ENCODE assay signal across 23 cellular contexts in the genomic region with DNA sequence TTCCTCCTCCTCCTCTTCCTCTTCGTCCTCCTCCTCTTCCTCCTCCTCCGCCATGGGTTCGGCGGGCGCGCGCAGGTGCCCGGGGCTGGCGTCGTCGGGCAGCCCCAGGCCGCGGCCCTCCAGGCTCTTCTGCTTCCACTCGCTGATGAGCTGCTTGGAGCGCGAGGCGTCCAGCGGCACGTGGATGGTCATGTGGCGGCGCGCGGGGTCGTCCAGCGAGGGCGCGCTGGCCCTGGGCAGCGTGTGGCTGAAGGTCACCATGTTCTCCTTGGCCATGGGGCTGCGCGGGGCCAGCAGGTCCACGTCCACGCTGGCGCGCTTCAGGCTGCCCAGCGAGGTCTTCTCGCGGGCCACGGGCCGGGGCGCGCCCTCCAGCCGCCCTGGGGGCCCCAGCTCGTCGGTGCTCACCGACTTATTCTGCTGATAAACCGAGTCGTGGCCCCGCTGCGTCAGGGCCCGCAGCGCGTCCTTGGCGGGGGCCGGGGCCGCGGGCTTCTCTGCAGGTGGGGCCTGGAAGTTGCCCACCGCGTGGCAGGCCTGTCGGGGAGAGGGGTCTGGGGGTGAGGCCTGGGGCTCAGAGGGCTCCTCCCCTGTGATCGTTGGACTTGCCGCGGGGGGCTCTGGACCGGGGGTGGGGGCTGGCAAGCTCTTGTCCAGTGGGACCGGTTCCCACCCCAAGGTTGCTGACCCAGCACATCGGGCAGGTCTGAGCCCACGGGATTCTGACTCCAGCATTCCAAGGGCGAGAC. TPM values are rescaled to one million over a fixed set of nuclear protein-coding genes. Genes with fewer than 3 reads are reported as not detected.
DNase-seq lines count a peak whose midpoint lies in the region; ATAC-seq and TF ChIP-seq lines count a peak whose summit lies in the region.
"Had no signal": no experiment of that assay in that cellular context is flagged by ENCODE, and none has a peak within 500 bp of the region (broad histone marks: within the 10 kb centered on the region; RNA-seq: fewer than 3 reads in every experiment).

No MANE protein-coding gene starts in this region.

- intact Hi-C loops in transverse colon (cut with DNase I; ENCODE audit: low total_unique reads) = no loop called here

- H3K4me1 Mint-ChIP-seq in activated T-cell treated with anti-CD3 and anti-CD28 coated beads, Interleukin-2, amount 50 U/mL, for 24 hours (ENCODE audit: low read depth) = no peaks in the 10 kb centered on the region
- H3K4me1 Mint-ChIP-seq in activated T-cell treated with anti-CD3 and anti-CD28 coated beads, Interleukin-2, amount 50 U/mL, for 4 hours (ENCODE audit: low read depth) = no peaks in the 10 kb centered on the region
- no peaks in the 10 kb centered on the region for H3K4me1 Mint-ChIP-seq in endodermal cell
- peaks cover 16% of the 10 kb centered on the region for H3K4me1 Mint-ChIP-seq in stimulated activated effector memory CD8-positive, alpha-beta T cell treated with anti-CD3 and anti-CD28 coated beads, Interleukin-12 subunit alpha, Interleukin-12 subunit beta, amount 100 ng/mL, for 72 hours

- TF ChIP-seq CTCF in HEK293 (tag by site-specific recombination; IDR thresholded peaks at IDR 0.05) (no peak), endodermal cell (conservative IDR thresholded peaks at IDR 0.05) (no peak), transverse colon (IDR thresholded peaks at IDR 0.05) (no peak)

- H3K9me3 ChIP-seq in HEK293 (ENCODE audit: control insufficient read depth, insufficient read depth, low read depth, low read length) = no peaks in the 10 kb centered on the region
- no peaks in the 10 kb centered on the region for H3K9me3 ChIP-seq in endodermal cell (ENCODE audit: control insufficient read depth, low read length)
- H3K9me3 ChIP-seq in transverse colon = no peaks in the 10 kb centered on the region
- H3K9me3 ChIP-seq: tibial artery had no signal

- H3K36me3 ChIP-seq in HEK293 (ENCODE audit: control insufficient read depth in 2 of 2, insufficient read depth in 1 of 2, low read length in 2 of 2) (peaks cover 24 to 48% of the 10 kb centered on the region in 2 experiments; a peak in 2 of 3 replicates), endodermal cell (ENCODE audit: control insufficient read depth, insufficient read depth, low read length) (peaks cover 38% of the 10 kb centered on the region), transverse colon (peaks cover 0 to 42% (median 19%) of the 10 kb centered on the region in 4 donors)

- peaks cover 6% of the 10 kb centered on the region for H3K9me3 Mint-ChIP-seq in activated T-cell treated with anti-CD3 and anti-CD28 coated beads, Interleukin-2, amount 50 U/mL, for 24 hours
- no peaks in the 10 kb centered on the region for H3K9me3 Mint-ChIP-seq in activated T-cell treated with anti-CD3 and anti-CD28 coated beads, Interleukin-2, amount 50 U/mL, for 4 hours
- H3K9me3 Mint-ChIP-seq in endodermal cell = no peaks in the 10 kb centered on the region
- H3K9me3 Mint-ChIP-seq in stimulated activated effector memory CD8-positive, alpha-beta T cell treated with anti-CD3 and anti-CD28 coated beads, Interleukin-12 subunit alpha, Interleukin-12 subunit beta, amount 100 ng/mL, for 72 hours = no peaks in the 10 kb centered on the region
- H3K9me3 Mint-ChIP-seq: nephron progenitor cell had no signal

- 94 to 96% methylated on average over 33 to 67 of the region's 67 CpGs for WGBS in endodermal cell (ENCODE audit: insufficient coverage in 1 of 2, insufficient read length in 1 of 2), 2 experiments
- WGBS in transverse colon (ENCODE audit: low coverage in 1 of 2), 2 donors = 95% methylated on average over 41 of the region's 67 CpGs; no CpG with 5 or more reads in 1 of the 2 donors

- TF ChIP-seq POLR2A in transverse colon (IDR thresholded peaks at IDR 0.05) = no peak

- CTCF ChIA-PET in HEK293 (lab: Yijun Ruan, JAX) = interaction anchor here (1.4 kb wide), 1 partner anchor 12 kb away, joined by 3 read pairs; no protein-coding TSS in a partner anchor

- H3K27me3 Mint-ChIP-seq in activated T-cell treated with anti-CD3 and anti-CD28 coated beads, Interleukin-2, amount 50 U/mL, for 24 hours = no peaks in the 10 kb centered on the region
- no peaks in the 10 kb centered on the region for H3K27me3 Mint-ChIP-seq in activated T-cell treated with anti-CD3 and anti-CD28 coated beads, Interleukin-2, amount 50 U/mL, for 4 hours (ENCODE audit: low read depth)
- no peaks in the 10 kb centered on the region for H3K27me3 Mint-ChIP-seq in endodermal cell (ENCODE audit: insufficient read depth)

- H3K27ac ChIP-seq in HEK293 (ENCODE audit: extremely low read depth, low read depth, low read length) (no peak overlapping the region), endodermal cell (ENCODE audit: low read depth, low read length) (no peak overlapping the region), substantia nigra (ENCODE audit: low read depth, low read length, poor library complexity, severe bottlenecking) (no peak overlapping the region), transverse colon (no peak overlapping the region)
- H3K27ac ChIP-seq: C4-2B, tibial artery had no signal

- in situ Hi-C loops in transverse colon (cut with MboI; ENCODE audit: low pct_ligation_motif_present in 1 of 4, low pct_unique_long_range_greater_than_20kb in 1 of 4, low sequenced_read_pairs in 3 of 4) = no loop called here

- peaks cover 58% of the 10 kb centered on the region for H3K36me3 Mint-ChIP-seq in activated T-cell treated with anti-CD3 and anti-CD28 coated beads, Interleukin-2, amount 50 U/mL, for 24 hours (ENCODE audit: low read depth)
- H3K36me3 Mint-ChIP-seq in activated T-cell treated with anti-CD3 and anti-CD28 coated beads, Interleukin-2, amount 50 U/mL, for 4 hours (ENCODE audit: insufficient read depth) = peaks cover 16% of the 10 kb centered on the region
- peaks cover 51% of the 10 kb centered on the region for H3K36me3 Mint-ChIP-seq in endodermal cell (ENCODE audit: low read depth)
- H3K36me3 Mint-ChIP-seq in stimulated activated effector memory CD8-positive, alpha-beta T cell treated with anti-CD3 and anti-CD28 coated beads, Interleukin-12 subunit alpha, Interleukin-12 subunit beta, amount 100 ng/mL, for 72 hours = peaks cover 79% of the 10 kb centered on the region

- H3K4me1 ChIP-seq in HEK293 (ENCODE audit: control insufficient read depth, insufficient read depth, low read length) = no peaks in the 10 kb centered on the region
- no peaks in the 10 kb centered on the region for H3K4me1 ChIP-seq in endodermal cell (ENCODE audit: control insufficient read depth, insufficient read depth, low read length)
- no peaks in the 10 kb centered on the region for H3K4me1 ChIP-seq in transverse colon
- H3K4me1 ChIP-seq: tibial artery had no signal

- POLR2A ChIA-PET in HEK293 (lab: Yijun Ruan, JAX) = interaction anchor here (0.5 to 1.0 kb wide), 2 partner anchors 11 to 35 kb away, joined by 3 to 6 read pairs; no protein-coding TSS in a partner anchor

- peak overlapping the region; percentile 29 for H3K27ac Mint-ChIP-seq in activated T-cell treated with anti-CD3 and anti-CD28 coated beads, Interleukin-2, amount 50 U/mL, for 24 hours
- no peak overlapping the region for H3K27ac Mint-ChIP-seq in endodermal cell
- peak overlapping the region; percentile 88 for H3K27ac Mint-ChIP-seq in stimulated activated effector memory CD8-positive, alpha-beta T cell treated with anti-CD3 and anti-CD28 coated beads, Interleukin-12 subunit alpha, Interleukin-12 subunit beta, amount 100 ng/mL, for 72 hours
- H3K27ac Mint-ChIP-seq: nephron progenitor cell; T-helper 1 cell treated with Interleukin-12 subunit alpha and Interleukin-12 subunit beta and Interleukin-4 antibody, amounts not matched to agents 30 μg/mL and 1 μg/mL, for 36 hours had no signal

- no peak overlapping the region for H3K4me3 Mint-ChIP-seq in activated T-cell treated with anti-CD3 and anti-CD28 coated beads, Interleukin-2, amount 50 U/mL, for 24 hours
- no peak overlapping the region for H3K4me3 Mint-ChIP-seq in activated T-cell treated with anti-CD3 and anti-CD28 coated beads, Interleukin-2, amount 50 U/mL, for 4 hours
- H3K4me3 Mint-ChIP-seq in endodermal cell = no peak overlapping the region
- H3K4me3 Mint-ChIP-seq in stimulated activated effector memory CD8-positive, alpha-beta T cell treated with anti-CD3 and anti-CD28 coated beads, Interleukin-12 subunit alpha, Interleukin-12 subunit beta, amount 100 ng/mL, for 72 hours = no peak overlapping the region
- H3K4me3 Mint-ChIP-seq: nephron progenitor cell; T-helper 1 cell treated with Interleukin-12 subunit alpha and Interleukin-12 subunit beta and Interleukin-4 antibody, amounts not matched to agents 30 μg/mL and 1 μg/mL, for 36 hours had no signal

- TF ChIP-seq EP300 in transverse colon (IDR thresholded peaks at IDR 0.05; ENCODE audit: low read depth) = no peak

- H3K4me3 ChIP-seq in HEK293 (ENCODE audit: low read depth, low read length) = no peak overlapping the region
- no peak overlapping the region for H3K4me3 ChIP-seq in endodermal cell (ENCODE audit: low read length)
- H3K4me3 ChIP-seq in transverse colon = no peak overlapping the region
- H3K4me3 ChIP-seq: tibial artery had no signal

- H3K9ac ChIP-seq in endodermal cell (ENCODE audit: extremely low read depth, low read length, poor library complexity, severe bottlenecking) = no peak overlapping the region

- DNase-seq in activated T-cell treated with anti-CD3 and anti-CD28 coated beads, Interleukin-2, amount 50 U/mL, for 24 hours = no peak
- DNase-seq in activated T-cell treated with anti-CD3 and anti-CD28 coated beads, Interleukin-2, amount 50 U/mL, for 4 hours = no peak
- DNase-seq in endodermal cell (peak; percentile 61), NCI-H748 (lab: John Stamatoyannopoulos, UW; ENCODE audit: unreplicated experiment) (no peak), substantia nigra (lab: John Stamatoyannopoulos, UW) (no peak), transverse colon (no peak)
- DNase-seq in stimulated activated effector memory CD8-positive, alpha-beta T cell treated with anti-CD3 and anti-CD28 coated beads, Interleukin-12 subunit alpha, Interleukin-12 subunit beta, amount 100 ng/mL, for 72 hours (ENCODE audit: low spot score in 2 of 2) = no peak
- DNase-seq: activated CD4-positive, CD25-positive, alpha-beta regulatory T cell; activated CD8-positive, alpha-beta memory T cell treated with anti-CD3 and anti-CD28 coated beads for 24 hours; amniotic stem cell; caudate nucleus; GF-D8; NCI-H2029; NCI-H446 treated with DMSO at 0.1 percent for 48 hours; nephron progenitor cell; SIG-M5; tibial artery had no signal

- H3K27me3 ChIP-seq in endodermal cell (ENCODE audit: control insufficient read depth, insufficient read depth, low read length, poor library complexity, severe bottlenecking) = no peaks in the 10 kb centered on the region
- no peaks in the 10 kb centered on the region for H3K27me3 ChIP-seq in transverse colon
- H3K27me3 ChIP-seq: tibial artery had no signal

- ATAC-seq in activated T-cell treated with anti-CD3 and anti-CD28 coated beads, Interleukin-2, amount 50 U/mL, for 4 hours = no peak
- ATAC-seq in stimulated activated effector memory CD8-positive, alpha-beta T cell treated with anti-CD3 and anti-CD28 coated beads, Interleukin-12 subunit alpha, Interleukin-12 subunit beta, amount 100 ng/mL, for 72 hours = no peak

RNA-seq across cellular contexts. Expression of a gene that starts 8.2 kb away (rescaled TPM):
- under 1 TPM in 1 of 3 donors, not detected in 2; 0.24 TPM for total RNA-seq in activated T-cell treated with anti-CD3 and anti-CD28 coated beads, Interleukin-2, amount 50 U/mL, for 4 hours
- total RNA-seq in endodermal cell (100 to 1,000 TPM; 110 to 111 TPM), transverse colon (not detected)
- polyA plus RNA-seq in endodermal cell (2013, experiment 1 of 2) = 157 TPM
- polyA plus RNA-seq in endodermal cell (2013, experiment 2 of 2) = 150 TPM

RNA-seq across cellular contexts. Expression of a gene that starts 14.1 kb away (rescaled TPM):
- total RNA-seq in activated T-cell treated with anti-CD3 and anti-CD28 coated beads, Interleukin-2, amount 50 U/mL, for 4 hours = not detected
- total RNA-seq in endodermal cell (1 to 10 TPM; 2.5 to 3.7 TPM), transverse colon (not detected)
- 1.2 TPM for polyA plus RNA-seq in endodermal cell (2013, experiment 1 of 2)
- polyA plus RNA-seq in endodermal cell (2013, experiment 2 of 2) = 1.2 TPM
- total RNA-seq: A673, H4, pulmonary artery endothelial cell had no signal

RNA-seq across cellular contexts. Expression of a gene that starts 16.3 kb away (rescaled TPM):
- total RNA-seq in activated T-cell treated with anti-CD3 and anti-CD28 coated beads, Interleukin-2, amount 50 U/mL, for 4 hours = 1,000 to 10,000 TPM; 1,071 to 1,170 (median 1,104) TPM
- total RNA-seq in endodermal cell = 100 to 1,000 TPM; 647 to 694 TPM
- 360 TPM for polyA plus RNA-seq in endodermal cell (2013, experiment 1 of 2)
- polyA plus RNA-seq in endodermal cell (2013, experiment 2 of 2) = 328 TPM
- 100 to 1,000 TPM; 145 to 258 (median 194) TPM for total RNA-seq in transverse colon

RNA-seq across cellular contexts. Expression of a gene that starts 27.3 kb away (rescaled TPM):
- not detected for total RNA-seq in activated T-cell treated with anti-CD3 and anti-CD28 coated beads, Interleukin-2, amount 50 U/mL, for 4 hours
- total RNA-seq in endodermal cell = not detected
- 0.61 TPM for polyA plus RNA-seq in endodermal cell (2013, experiment 1 of 2)
- 0.29 TPM for polyA plus RNA-seq in endodermal cell (2013, experiment 2 of 2)
- total RNA-seq in transverse colon = not detected
- total RNA-seq: A673, pulmonary artery endothelial cell had no signal

RNA-seq across cellular contexts. Expression of a gene that starts 38.6 kb away (rescaled TPM):
- total RNA-seq in activated T-cell treated with anti-CD3 and anti-CD28 coated beads, Interleukin-2, amount 50 U/mL, for 4 hours = not detected
- total RNA-seq in endodermal cell = not detected
- polyA plus RNA-seq in endodermal cell (2013, experiment 1 of 2) = not detected
- polyA plus RNA-seq in endodermal cell (2013, experiment 2 of 2) = not detected
- total RNA-seq in transverse colon = 1 to 10 TPM in 1 of 4 donors, under 1 TPM in 1, not detected in 2; 0.79 to 2.2 TPM
- total RNA-seq: A673, H4, pulmonary artery endothelial cell had no signal

Comparison
In these comparisons a context has a peak if more than half of its experiments do, and no peak if none do; other contexts are left out.
1. RNA of a gene that starts 8.2 kb away (total RNA-seq): 110 to 111 TPM in endodermal cell; 0.24 TPM in activated T-cell treated with anti-CD3 and anti-CD28 coated beads, Interleukin-2, amount 50 U/mL, for 4 hours and not detected in transverse colon; every median in the first group is over 10 times any median in the second.